Comparison of ENCODE assay signal across 1 cellular context in genomic region chr1:201447911-201448871, GRCh38.
TF ChIP-seq lines count a peak whose summit lies in the region.

No MANE protein-coding gene starts in this region.

TF ChIP-seq in endothelial cell of umbilical vein, 7 proteins besides CTCF, POLR2A, EP300 and RAD21 (continued from another document):
- TF ChIP-seq GATA2 (IDR thresholded peaks at IDR 0.05; ENCODE audit: insufficient read depth, insufficient read length, low read depth, low read length) (no peak), MAX (IDR thresholded peaks at IDR 0.05; ENCODE audit: insufficient read depth, insufficient read length) (no peak)
